Comparison of ENCODE assay signal across 26 cellular contexts in genomic region chr9:134083451-134083850, GRCh38.
"Had no signal": no experiment of that assay in that cellular context is flagged by ENCODE, and none has a peak within 500 bp of the region (broad histone marks: within the 10 kb centered on the region; RNA-seq: fewer than 3 reads in every experiment).

No MANE protein-coding gene starts in this region.

- H3K4me2 ChIP-seq: hepatocyte had no signal

- H3K27ac Mint-ChIP-seq: immature natural killer cell, mesothelial cell of epicardium, naive B cell had no signal

- H3K4me3 Mint-ChIP-seq: immature natural killer cell, mesothelial cell of epicardium, naive B cell had no signal

- H3K36me3 Mint-ChIP-seq: immature natural killer cell, mesothelial cell of epicardium had no signal

- H2AFZ ChIP-seq: hepatocyte had no signal

- H3K4me3 ChIP-seq: coronary artery, dorsolateral prefrontal cortex, esophagus squamous epithelium, gastroesophageal sphincter, heart left ventricle, hepatocyte, left lung, lower lobe of right lung, mucosa of descending colon had no signal

- H3K79me2 ChIP-seq: hepatocyte had no signal

- DNase-seq: dermis blood vessel endothelial cell; dorsolateral prefrontal cortex; effector CD4-positive, alpha-beta T cell; effector memory CD4-positive, alpha-beta T cell; erythroblast; esophagus squamous epithelium; foreskin fibroblast; heart left ventricle; hypothalamus; immature natural killer cell; islet precursor cell; left cardiac atrium; left lung; left ventricle myocardium superior; lower lobe of right lung; mesenchymal stem cell; mucosa of descending colon; naive B cell had no signal

- H3K27me3 ChIP-seq: dorsolateral prefrontal cortex, hepatocyte had no signal

- H3K4me1 ChIP-seq: gastroesophageal sphincter, heart left ventricle, left lung, lower lobe of right lung had no signal

- ATAC-seq: esophagus mucosa, gastroesophageal sphincter, heart left ventricle, left cardiac atrium, left lung, left ventricle myocardium superior, lower lobe of right lung, mucosa of descending colon had no signal

- H3K4me1 Mint-ChIP-seq: immature natural killer cell, mesothelial cell of epicardium, naive B cell had no signal

- FAIRE-seq: colon, endothelial cell of umbilical vein, frontal cortex had no signal

- H3K27ac ChIP-seq: coronary artery, dorsolateral prefrontal cortex, esophagus squamous epithelium, gastroesophageal sphincter, heart left ventricle, hepatocyte, left lung, lower lobe of right lung had no signal

- H3K36me3 ChIP-seq: esophagus squamous epithelium, gastroesophageal sphincter, heart left ventricle, left lung, lower lobe of right lung had no signal
